ENCODE assay signal across 8 cellular contexts in genomic region chr5:176535655-176536131, GRCh38. TPM values are rescaled to one million over a fixed set of nuclear protein-coding genes. Genes with fewer than 3 reads are reported as not detected.
A peak's percentile ranks its signal among the peaks of the same experiment; 100 is the strongest.
DNase-seq lines count a peak whose midpoint lies in the region; TF ChIP-seq lines count a peak whose summit lies in the region.

No MANE protein-coding gene starts in this region.

- POLR2A ChIA-PET in activated CD4-positive, alpha-beta memory T cell treated with anti-CD3 and anti-CD28 coated beads, Interleukin-2, amount 10 ng/mL, durations not matched to agents 7 days and 5 days (lab: Charles Lee): interaction anchor here (0.5 to 10.5 kb wide), 20 partner anchors 7 to 1028 kb away, joined by 3 to 156 read pairs (median 4); partner anchors contain the start of genes CLTB, FAF2, HIGD2A and KIAA1191

- peaks cover 65% of the 10 kb centered on the region for H3K4me1 Mint-ChIP-seq in activated CD4-positive, alpha-beta memory T cell treated with anti-CD3 and anti-CD28 coated beads, Interleukin-2, amount 10 ng/mL, durations not matched to agents 7 days and 5 days

- DNase-seq in activated CD8-positive, alpha-beta memory T cell treated with anti-CD3 and anti-CD28 coated beads, Interleukin-2, amount 50 U/mL, for 48 hours: peak; percentile 69
- DNase-seq in activated CD8-positive, alpha-beta memory T cell treated with anti-CD3 and anti-CD28 coated beads for 24 hours: no peak
- no peak for DNase-seq in activated CD4-positive, alpha-beta memory T cell treated with anti-CD3 and anti-CD28 coated beads, Interleukin-2, amount 10 ng/mL, durations not matched to agents 7 days and 5 days
- no peak for DNase-seq in iPS DF 6.9 (ENCODE audit: low read depth, low spot score)
- DNase-seq in spleen: peak; percentile 87
- DNase-seq in activated gamma-delta T cell treated with Interleukin-2 at 50 U/mL for 16 hours: no peak
- DNase-seq in NCI-H1092 treated with DMSO at 0.1 percent for 48 hours (lab: John Stamatoyannopoulos, UW): no peak
- no peak for DNase-seq in KG1 (lab: John Stamatoyannopoulos, UW)

- H3K27me3 Mint-ChIP-seq in activated CD4-positive, alpha-beta memory T cell treated with anti-CD3 and anti-CD28 coated beads, Interleukin-2, amount 10 ng/mL, durations not matched to agents 7 days and 5 days: no peaks in the 10 kb centered on the region

- H3K36me3 ChIP-seq in iPS DF 6.9 (ENCODE audit: control insufficient read depth, insufficient read depth, low read length): peaks cover 24% of the 10 kb centered on the region
- peaks cover 0 to 38% (median 16%) of the 10 kb centered on the region in 6 donors for H3K36me3 ChIP-seq in spleen

- H3K27ac Mint-ChIP-seq in activated CD4-positive, alpha-beta memory T cell treated with anti-CD3 and anti-CD28 coated beads, Interleukin-2, amount 10 ng/mL, durations not matched to agents 7 days and 5 days: peak overlapping the region; percentile 95

- H3K27me3 ChIP-seq in iPS DF 6.9 (ENCODE audit: control insufficient read depth, insufficient read depth, low read length) (no peaks in the 10 kb centered on the region), spleen (replicated peaks in 1 of 7) (no peaks in the 10 kb centered on the region)

- H3K4me3 ChIP-seq in iPS DF 6.9 (ENCODE audit: low read length) (peak overlapping the region; percentile 67; the same call in 1 of the 2 replicates), spleen (peak overlapping the region; percentile 90 to 99 (median 98))

- H3K27ac ChIP-seq in iPS DF 6.9 (ENCODE audit: low read length): no peak overlapping the region
- peak overlapping the region; percentile 94 to 100 (median 99) for H3K27ac ChIP-seq in spleen

- TF ChIP-seq CTCF in spleen (IDR thresholded peaks at IDR 0.05 in 8 of 11, conservative IDR thresholded peaks at IDR 0.05 in 3 of 11): no peak

- no CpG with 5 or more reads among the region's 10 CpGs for WGBS in iPS DF 6.9 (ENCODE audit: insufficient coverage, insufficient read length)
- WGBS in spleen, 5 donors: 0 to 3% (median 1%) methylated on average over 10 of the region's 10 CpGs

- peaks cover 4% of the 10 kb centered on the region for H3K4me1 ChIP-seq in iPS DF 6.9 (ENCODE audit: control insufficient read depth, insufficient read depth, low read length)
- peaks cover 53 to 86% (median 81%) of the 10 kb centered on the region in 6 donors for H3K4me1 ChIP-seq in spleen

- TF ChIP-seq POLR2A in spleen (IDR thresholded peaks at IDR 0.05): no peak

- peak overlapping the region; percentile 97 for H3K4me3 Mint-ChIP-seq in activated CD4-positive, alpha-beta memory T cell treated with anti-CD3 and anti-CD28 coated beads, Interleukin-2, amount 10 ng/mL, durations not matched to agents 7 days and 5 days

- H3K9me3 ChIP-seq in iPS DF 6.9 (ENCODE audit: control insufficient read depth, insufficient read depth, low read length) (no peaks in the 10 kb centered on the region), spleen (no peaks in the 10 kb centered on the region)

- no peaks in the 10 kb centered on the region for H3K9me3 Mint-ChIP-seq in activated CD4-positive, alpha-beta memory T cell treated with anti-CD3 and anti-CD28 coated beads, Interleukin-2, amount 10 ng/mL, durations not matched to agents 7 days and 5 days

- peaks cover 43% of the 10 kb centered on the region for H3K36me3 Mint-ChIP-seq in activated CD4-positive, alpha-beta memory T cell treated with anti-CD3 and anti-CD28 coated beads, Interleukin-2, amount 10 ng/mL, durations not matched to agents 7 days and 5 days (ENCODE audit: low read depth)

- CTCF ChIA-PET in activated CD4-positive, alpha-beta memory T cell treated with anti-CD3 and anti-CD28 coated beads, Interleukin-2, amount 10 ng/mL, durations not matched to agents 7 days and 5 days (lab: Charles Lee): interaction anchor here (1.7 to 6.6 kb wide), 4 partner anchors 8 to 119 kb away, joined by 8 to 73 read pairs (median 12); partner anchors contain the start of genes CLTB and FAF2

- intact Hi-C loops in spleen (cut with DNase I; ENCODE audit: low total_unique reads): loop anchor here (10.0 kb wide), 1 partner anchor 91 kb away; the partner anchor contains the start of gene FAF2

RNA-seq across cellular contexts. Expression of gene RNF44, which starts 1.5 kb away (rescaled TPM):
- total RNA-seq in activated CD4-positive, alpha-beta memory T cell treated with anti-CD3 and anti-CD28 coated beads, Interleukin-2, amount 10 ng/mL, durations not matched to agents 7 days and 5 days: 100 to 1,000 TPM; 142 to 143 TPM
- 100 to 1,000 TPM in 6 of 7 donors, 10 to 100 TPM in 1; 75.1 to 143 (median 121) TPM for total RNA-seq in spleen
- polyA plus RNA-seq in spleen: 10 to 100 TPM; 28.0 to 82.1 (median 44.4) TPM

RNA-seq across cellular contexts. Expression of gene CDHR2, which starts 13.4 kb away (rescaled TPM):
- total RNA-seq in activated CD4-positive, alpha-beta memory T cell treated with anti-CD3 and anti-CD28 coated beads, Interleukin-2, amount 10 ng/mL, durations not matched to agents 7 days and 5 days: 1 to 10 TPM; 1.6 to 2.3 TPM
- 1 to 10 TPM in 1 of 7 donors, under 1 TPM in 4, not detected in 2; 0.17 to 1.4 (median 0.54) TPM for total RNA-seq in spleen
- polyA plus RNA-seq in spleen: under 1 TPM; 0.02 to 0.26 (median 0.10) TPM

Comparison
In these comparisons a context has a peak if more than half of its experiments do, and no peak if none do; other contexts are left out.
1. DNase-seq: peak in activated CD8-positive, alpha-beta memory T cell treated with anti-CD3 and anti-CD28 coated beads, Interleukin-2, amount 50 U/mL, for 48 hours (single experiment) and spleen (single experiment); none in activated CD8-positive, alpha-beta memory T cell treated with anti-CD3 and anti-CD28 coated beads for 24 hours (single experiment), activated CD4-positive, alpha-beta memory T cell treated with anti-CD3 and anti-CD28 coated beads, Interleukin-2, amount 10 ng/mL, durations not matched to agents 7 days and 5 days (single experiment), iPS DF 6.9 (single experiment), activated gamma-delta T cell treated with Interleukin-2 at 50 U/mL for 16 hours (single experiment), NCI-H1092 treated with DMSO at 0.1 percent for 48 hours (single experiment) and KG1 (single experiment).